ENCODE assay signal across 11 cellular contexts in the genomic region with DNA sequence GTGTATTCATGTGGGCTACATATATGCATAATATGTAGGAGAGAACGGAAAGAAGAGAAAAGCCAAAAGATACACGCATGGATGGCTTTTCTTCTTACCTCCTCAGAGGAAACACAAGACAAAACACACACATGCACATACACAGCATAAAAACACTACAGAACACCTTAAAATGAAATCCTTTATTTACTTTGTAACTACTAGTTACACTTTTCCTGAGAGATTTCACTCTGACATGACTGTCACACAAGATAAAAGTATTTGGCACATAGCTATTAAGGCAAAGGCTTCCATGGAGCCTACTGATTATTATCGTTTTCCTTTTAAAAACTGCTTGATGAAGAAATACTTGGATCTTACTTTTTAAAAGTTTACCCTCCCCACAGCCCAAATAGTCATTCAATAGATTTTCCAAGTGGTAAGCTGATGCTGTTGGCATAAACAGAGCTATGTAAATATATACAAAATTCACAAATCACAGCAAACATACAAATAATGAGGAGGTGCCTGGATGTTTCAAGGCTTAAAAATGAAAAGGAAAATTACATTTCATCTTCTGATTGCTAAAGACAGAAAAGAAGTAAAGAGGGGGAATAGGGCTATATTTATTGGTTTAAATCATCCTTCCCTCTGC. TPM values are rescaled to one million over a fixed set of nuclear protein-coding genes. Genes with fewer than 3 reads are reported as not detected.
DNase-seq lines count a peak whose midpoint lies in the region; ATAC-seq and TF ChIP-seq lines count a peak whose summit lies in the region.
"Had no signal": no experiment of that assay in that cellular context is flagged by ENCODE, and none has a peak within 500 bp of the region (broad histone marks: within the 10 kb centered on the region; RNA-seq: fewer than 3 reads in every experiment).

No MANE protein-coding gene starts in this region.

- H3K27ac ChIP-seq in cardiac muscle cell = peak overlapping the region; percentile 89
- peak overlapping the region; percentile 99 for H3K27ac ChIP-seq in cingulate gyrus (ENCODE audit: low read depth, low read length)
- H3K27ac ChIP-seq in tibial nerve = peak overlapping the region; percentile 96 to 100 (median 98)

- ATAC-seq in left cardiac atrium (no peak), HG03565 (IDR thresholded peaks at IDR 0.05; ENCODE audit: unreplicated experiment) (no peak)

- H3K4me3 ChIP-seq in cardiac muscle cell (no peak overlapping the region), mononuclear cell (ENCODE audit: low read length) (peak overlapping the region; percentile 14), tibial nerve (peak overlapping the region; percentile 13 to 85 (median 44))

- H3K27me3 ChIP-seq in cardiac muscle cell (peaks cover 7% of the 10 kb centered on the region), mononuclear cell (ENCODE audit: insufficient read depth, low read length) (no peaks in the 10 kb centered on the region), tibial nerve (no peaks in the 10 kb centered on the region)
- H3K27me3 ChIP-seq: neutrophil had no signal

- TF ChIP-seq CTCF in cardiac muscle cell (IDR thresholded peaks at IDR 0.05; ENCODE audit: low read depth, low read length) = no peak
- no peak for TF ChIP-seq CTCF in tibial nerve (IDR thresholded peaks at IDR 0.05)
- TF ChIP-seq CTCF in GM10266 (IDR thresholded peaks at IDR 0.05; ENCODE audit: control insufficient read depth, insufficient read depth, low read depth, missing control alignments) = no peak

- H3K36me3 ChIP-seq in cardiac muscle cell = no peaks in the 10 kb centered on the region
- no peaks in the 10 kb centered on the region for H3K36me3 ChIP-seq in tibial nerve
- H3K36me3 ChIP-seq: neutrophil had no signal

- H3K4me1 ChIP-seq in cardiac muscle cell (ENCODE audit: low read depth) (peaks cover 88% of the 10 kb centered on the region), mononuclear cell (ENCODE audit: insufficient read depth, low read length) (peaks cover 78% of the 10 kb centered on the region), tibial nerve (peaks cover 0 to 69% (median 22%) of the 10 kb centered on the region in 4 donors)

- no peaks in the 10 kb centered on the region for H3K9me3 ChIP-seq in cardiac muscle cell (ENCODE audit: low read depth)
- no peaks in the 10 kb centered on the region for H3K9me3 ChIP-seq in mononuclear cell (ENCODE audit: low read depth, low read length)
- no peaks in the 10 kb centered on the region for H3K9me3 ChIP-seq in tibial nerve
- H3K9me3 ChIP-seq: neutrophil had no signal

- 25 to 27% methylated on average over 3 of the region's 3 CpGs for WGBS in tibial nerve, 2 donors

- TF ChIP-seq POLR2A in tibial nerve (IDR thresholded peaks at IDR 0.05) = no peak

- intact Hi-C loops in left cardiac atrium (cut with DNase I) = loop anchor here (5.0 to 10.0 kb wide), 3 partner anchors 57 to 179 kb away; a partner anchor contains a TSS

- TF ChIP-seq EP300 in tibial nerve (IDR thresholded peaks at IDR 0.05) = no peak

- DNase-seq in cardiac muscle cell (ENCODE audit: low read depth in 1 of 2, low spot score in 1 of 2) = no peak
- DNase-seq in left cardiac atrium = no peak
- no peak for DNase-seq in tibial nerve (ENCODE audit: low spot score in 2 of 2)
- no peak for DNase-seq in NCI-H226
- no peak for DNase-seq in GM10266 (ENCODE audit: extremely low spot score)
- DNase-seq: activated CD4-positive, alpha-beta T cell treated with anti-CD3 and anti-CD28 coated beads, Interleukin-2, amount 10 ng/mL, durations not matched to agents 24 days and 14 days; effector CD8-positive, alpha-beta T cell had no signal

RNA-seq across cellular contexts. Expression of gene ZEB2, which starts 8.6 kb away (rescaled TPM):
- total RNA-seq in cardiac muscle cell = 27.0 and 41.2 TPM in 2 replicates
- polyA plus RNA-seq in cardiac muscle cell = 16.8 and 17.9 TPM in 2 replicates
- total RNA-seq in left cardiac atrium = 100 to 1,000 TPM; 118 to 131 TPM
- total RNA-seq in mononuclear cell = 511 TPM
- 100 to 1,000 TPM; 148 to 290 (median 218) TPM for total RNA-seq in tibial nerve
